20 cellular contexts compared by ENCODE assay signal in genomic region chr12:130968611-130969010, GRCh38. TPM values are rescaled to one million over a fixed set of nuclear protein-coding genes. Genes with fewer than 3 reads are reported as not detected.
DNase-seq lines count a peak whose midpoint lies in the region; ATAC-seq, FAIRE-seq and TF ChIP-seq lines count a peak whose summit lies in the region.
"Had no signal": no experiment of that assay in that cellular context is flagged by ENCODE, and none has a peak within 500 bp of the region (broad histone marks: within the 10 kb centered on the region; RNA-seq: fewer than 3 reads in every experiment).

No MANE protein-coding gene starts in this region.

- TF ChIP-seq RAD21 in GM12878 (IDR thresholded peaks at IDR 0.05; ENCODE audit: insufficient read depth, low read depth, low read length) = no peak

- H4K20me1 ChIP-seq in DOHH2 (ENCODE audit: control insufficient read depth, insufficient read depth, low read depth, low read length) (no peaks in the 10 kb centered on the region), GM12878 (ENCODE audit: control insufficient read depth, insufficient read depth) (no peaks in the 10 kb centered on the region)

- H3K4me1 ChIP-seq in DOHH2 (ENCODE audit: control insufficient read depth, low read length) (peaks cover 42% of the 10 kb centered on the region), GM12878 (ENCODE audit: control insufficient read depth, insufficient read depth, low read length) (peaks cover 5% of the 10 kb centered on the region; the same call in 1 of the 2 replicates), right cardiac atrium (ENCODE audit: control insufficient read depth, insufficient read depth, low read length) (peaks cover 4% of the 10 kb centered on the region), sigmoid colon (no peaks in the 10 kb centered on the region), mesenchymal stem cell (ENCODE audit: control insufficient read depth, insufficient read depth, low read depth, low read length) (no peaks in the 10 kb centered on the region)
- H3K4me1 ChIP-seq: SJCRH30 had no signal

- TF ChIP-seq CTCF in DOHH2 (IDR thresholded peaks at IDR 0.05; ENCODE audit: low read depth, low read length, poor library complexity, severe bottlenecking) (no peak), GM12878 (IDR thresholded peaks at IDR 0.05 in 2 of 3, conservative IDR thresholded peaks at IDR 0.05 in 1 of 3; ENCODE audit: control insufficient read depth in 2 of 3, extremely low read depth in 1 of 3, insufficient read depth in 1 of 3, low read depth in 3 of 3, low read length in 3 of 3) (no peak), sigmoid colon (IDR thresholded peaks at IDR 0.05) (no peak)

- no peaks in the 10 kb centered on the region for H3K9me3 Mint-ChIP-seq in stimulated activated memory B cell treated with anti-CD40 and anti-IgM and Interleukin-4, amounts not matched to agents 10 μg/mL and 1 μg/mL and 100 μg/mL, for 72 hours

- H3K79me2 ChIP-seq in DOHH2 (ENCODE audit: control insufficient read depth, low read length) = no peaks in the 10 kb centered on the region
- H3K79me2 ChIP-seq in GM12878 (ENCODE audit: control insufficient read depth, insufficient read depth, low read length) = no peaks in the 10 kb centered on the region

- no peak overlapping the region for H2BK12ac ChIP-seq in mesenchymal stem cell (ENCODE audit: low read length in 2 of 2)

- H3K27ac Mint-ChIP-seq in stimulated activated memory B cell treated with anti-CD40 and anti-IgM and Interleukin-4, amounts not matched to agents 10 μg/mL and 1 μg/mL and 100 μg/mL, for 72 hours = no peak overlapping the region

- TF ChIP-seq EP300 in GM12878 (IDR thresholded peaks at IDR 0.05; ENCODE audit: borderline replicate concordance in 1 of 2, control insufficient read depth in 1 of 2, low read depth in 2 of 2, low read length in 2 of 2) (no peak), sigmoid colon (IDR thresholded peaks at IDR 0.05) (no peak)

- no TSS peak for BruUV-seq in GM12878 (replicated peaks; lab: Mats Ljungman, UMichigan)

- no peak overlapping the region for H3K9ac ChIP-seq in GM12878 (ENCODE audit: control insufficient read depth, insufficient read depth, low read length)
- no peak overlapping the region for H3K9ac ChIP-seq in mesenchymal stem cell (ENCODE audit: low read length)

- H2AFZ ChIP-seq in GM12878 (ENCODE audit: control insufficient read depth, low read depth, low read length) (no peak overlapping the region), mesenchymal stem cell (ENCODE audit: low read depth, low read length) (no peak overlapping the region)

- CTCF ChIA-PET in GM12878 (lab: Yijun Ruan, JAX) = interaction anchor here (1.7 kb wide), 1 partner anchor 136 kb away, joined by 8 read pairs; no protein-coding TSS in a partner anchor

- H3K4ac ChIP-seq in mesenchymal stem cell (ENCODE audit: low read depth in 1 of 2, low read length in 2 of 2) = no peak overlapping the region

- no peak for DNase-seq in GM12878 (ENCODE audit: low read depth, low spot score)
- peak in 1 of 3 donors; percentile 78 for DNase-seq in right cardiac atrium
- DNase-seq in sigmoid colon = peak; percentile 38
- DNase-seq in mesenchymal stem cell = no peak
- no peak for DNase-seq in NCI-H82 (lab: John Stamatoyannopoulos, UW)
- DNase-seq: Calu3, DMS79 treated with DMSO at 0.1 percent for 48 hours, KBM-7, NCI-H2029, NCI-H446 treated with DMSO at 0.1 percent for 48 hours, NCI-H526, OCI-M1, SJCRH30 had no signal

- H3K27ac ChIP-seq in DOHH2 (ENCODE audit: low read depth, low read length) (no peak overlapping the region), GM12878 (ENCODE audit: control insufficient read depth, insufficient read depth) (no peak overlapping the region), right cardiac atrium (ENCODE audit: low read length) (no peak overlapping the region), sigmoid colon (no peak overlapping the region), mesenchymal stem cell (ENCODE audit: low read length, poor library complexity, severe bottlenecking) (no peak overlapping the region)
- H3K27ac ChIP-seq: SJCRH30 had no signal

- ATAC-seq in GM12878 (no peak), right cardiac atrium (peak; percentile 72)
- ATAC-seq in stimulated activated memory B cell treated with anti-CD40 and anti-IgM and Interleukin-4, amounts not matched to agents 10 μg/mL and 1 μg/mL and 100 μg/mL, for 72 hours = no peak
- ATAC-seq: SK-N-SH treated with all-trans-retinoic acid at 6 μM for 48 hours had no signal

- no peak overlapping the region for H3K18ac ChIP-seq in mesenchymal stem cell (ENCODE audit: low read depth in 1 of 2, low read length in 2 of 2)

- no peaks in the 10 kb centered on the region for H3K36me3 ChIP-seq in DOHH2 (ENCODE audit: control insufficient read depth, low read length)
- no peaks in the 10 kb centered on the region for H3K36me3 ChIP-seq in GM12878 (ENCODE audit: control insufficient read depth in 2 of 2, insufficient read depth in 2 of 2, low read length in 1 of 2)
- peaks cover 0 to 27% (median 0%) of the 10 kb centered on the region in 4 donors for H3K36me3 ChIP-seq in sigmoid colon
- no peaks in the 10 kb centered on the region for H3K36me3 ChIP-seq in mesenchymal stem cell (ENCODE audit: control insufficient read depth in 1 of 2, insufficient read depth in 2 of 2, low read depth in 1 of 2, low read length in 2 of 2)
- H3K36me3 ChIP-seq: SJCRH30 had no signal

- no peak overlapping the region for H2BK15ac ChIP-seq in mesenchymal stem cell (ENCODE audit: low read depth, poor library complexity, severe bottlenecking)

- H3K14ac ChIP-seq in mesenchymal stem cell (ENCODE audit: low read length in 2 of 2) = no peak overlapping the region

- H3K36me3 Mint-ChIP-seq in stimulated activated memory B cell treated with anti-CD40 and anti-IgM and Interleukin-4, amounts not matched to agents 10 μg/mL and 1 μg/mL and 100 μg/mL, for 72 hours = no peaks in the 10 kb centered on the region

- H3F3A ChIP-seq in DOHH2 (ENCODE audit: control insufficient read depth, insufficient read depth) = no peaks in the 10 kb centered on the region

- no peaks in the 10 kb centered on the region for H3K79me1 ChIP-seq in mesenchymal stem cell (replicated peaks; ENCODE audit: low read length, poor library complexity, severe bottlenecking)

- peaks cover 8% of the 10 kb centered on the region for H3K4me1 Mint-ChIP-seq in stimulated activated memory B cell treated with anti-CD40 and anti-IgM and Interleukin-4, amounts not matched to agents 10 μg/mL and 1 μg/mL and 100 μg/mL, for 72 hours

- intact Hi-C loops in GM12878 (cut with micrococcal nuclease; ENCODE audit: unreplicated experiment) = no loop called here
- intact Hi-C loops in right cardiac atrium (cut with DNase I) = no loop called here
- intact Hi-C loops in sigmoid colon (cut with DNase I) = no loop called here

- H3K27me3 ChIP-seq in DOHH2 (ENCODE audit: control insufficient read depth, low read length) = no peaks in the 10 kb centered on the region
- H3K27me3 ChIP-seq in GM12878 (replicated peaks in 1 of 2; ENCODE audit: control insufficient read depth in 2 of 2, insufficient read depth in 2 of 2, low read length in 1 of 2) = no peaks in the 10 kb centered on the region
- H3K27me3 ChIP-seq in right cardiac atrium (ENCODE audit: control insufficient read depth, insufficient read depth) = no peaks in the 10 kb centered on the region
- no peaks in the 10 kb centered on the region for H3K27me3 ChIP-seq in sigmoid colon
- no peaks in the 10 kb centered on the region for H3K27me3 ChIP-seq in mesenchymal stem cell (ENCODE audit: control insufficient read depth in 1 of 2, insufficient read depth in 1 of 2, low read length in 2 of 2)

- POLR2A ChIA-PET in GM12878 (lab: Charles Lee) = interaction anchor here (1.6 kb wide), 1 partner anchor 15 kb away, joined by 4 read pairs; the partner anchor contains the start of gene ADGRD1

- H3K4me3 ChIP-seq in DOHH2 (ENCODE audit: low read length) (no peak overlapping the region), GM12878 (no peak overlapping the region), right cardiac atrium (ENCODE audit: low read length) (no peak overlapping the region), sigmoid colon (no peak overlapping the region), mesenchymal stem cell (ENCODE audit: insufficient read depth in 1 of 2, low read depth in 1 of 2, low read length in 2 of 2) (no peak overlapping the region)
- H3K4me3 ChIP-seq: SJCRH30 had no signal

- H4K91ac ChIP-seq in mesenchymal stem cell (ENCODE audit: low read length) = no peak overlapping the region

- H3K9me3 ChIP-seq in DOHH2 (ENCODE audit: control insufficient read depth, insufficient read depth, low read length) = no peaks in the 10 kb centered on the region
- no peaks in the 10 kb centered on the region for H3K9me3 ChIP-seq in GM12878 (replicated peaks; ENCODE audit: control insufficient read depth, insufficient read depth, low read length)
- no peaks in the 10 kb centered on the region for H3K9me3 ChIP-seq in right cardiac atrium (ENCODE audit: control insufficient read depth, low read length)
- H3K9me3 ChIP-seq in sigmoid colon = no peaks in the 10 kb centered on the region
- H3K9me3 ChIP-seq in mesenchymal stem cell (ENCODE audit: control insufficient read depth, low read length) = no peaks in the 10 kb centered on the region
- H3K9me3 ChIP-seq: SJCRH30 had no signal

- TF ChIP-seq POLR2A in GM12878 (IDR thresholded peaks at IDR 0.05; ENCODE audit: low read depth, low read length) (no peak), sigmoid colon (IDR thresholded peaks at IDR 0.05) (no peak)

- no peak overlapping the region for H3K4me3 Mint-ChIP-seq in stimulated activated memory B cell treated with anti-CD40 and anti-IgM and Interleukin-4, amounts not matched to agents 10 μg/mL and 1 μg/mL and 100 μg/mL, for 72 hours

- H4K8ac ChIP-seq in mesenchymal stem cell (ENCODE audit: low read length) = no peak overlapping the region

- H3K23ac ChIP-seq in mesenchymal stem cell (ENCODE audit: low read length in 2 of 2) = no peak overlapping the region

- RAD21 ChIA-PET in GM12878 (lab: Charles Lee; ENCODE audit: unreplicated experiment) = interaction anchor here (2.6 kb wide), 1 partner anchor 15 kb away, joined by 11 read pairs; the partner anchor contains the start of gene ADGRD1

- H3K9me2 ChIP-seq in DOHH2 (replicated peaks; ENCODE audit: control insufficient read depth, low read length) = no peaks in the 10 kb centered on the region

- SMC1A ChIA-PET in GM12878 (lab: Charles Lee; ENCODE audit: uncharacterized antibody, unreplicated experiment) = interaction anchor here (1.2 to 3.6 kb wide), 4 partner anchors 12 to 34 kb away, joined by 3 to 23 read pairs (median 10); partner anchors contain the start of gene ADGRD1

- H2BK5ac ChIP-seq in mesenchymal stem cell (ENCODE audit: low read depth, low read length, poor library complexity, severe bottlenecking) = no peak overlapping the region

- 83% methylated on average over 7 of the region's 7 CpGs for WGBS in GM12878 (ENCODE audit: insufficient coverage, insufficient replicate concordance, low lambda C conversion rate, missing lambda C conversion rate)
- WGBS in right cardiac atrium = 58% methylated on average over 7 of the region's 7 CpGs
- 88 to 89% methylated on average over 7 of the region's 7 CpGs for WGBS in sigmoid colon, 2 donors
- WGBS in mesenchymal stem cell = 89% methylated on average over 4 of the region's 7 CpGs

- no peak for FAIRE-seq in GM12878 (lab: Jason Lieb, UNC)
- FAIRE-seq: GM19239, H54, RCC 7860 had no signal

- peaks cover 75% of the 10 kb centered on the region for H3K27me3 Mint-ChIP-seq in stimulated activated memory B cell treated with anti-CD40 and anti-IgM and Interleukin-4, amounts not matched to agents 10 μg/mL and 1 μg/mL and 100 μg/mL, for 72 hours

- H3K4me2 ChIP-seq in DOHH2 (ENCODE audit: low read length) (peak overlapping the region; percentile 28; the same call in 1 of the 2 replicates), GM12878 (ENCODE audit: control insufficient read depth, insufficient read depth) (no peak overlapping the region), mesenchymal stem cell (ENCODE audit: low read length, poor library complexity, severe bottlenecking) (no peak overlapping the region)

- H2BK120ac ChIP-seq in mesenchymal stem cell (ENCODE audit: low read depth, low read length) = no peak overlapping the region

- in situ Hi-C loops in GM12878 (cut with MboI) = no loop called here

- no peak overlapping the region for H2AK5ac ChIP-seq in mesenchymal stem cell (ENCODE audit: low read length, severe bottlenecking)

RNA-seq across cellular contexts. Expression of gene ADGRD1, which starts 14.9 kb away (rescaled TPM):
- total RNA-seq in GM12878 (2013; cell fraction: nucleolus; rRNA removed) = 84.0 and 84.2 TPM in 2 replicates
- total RNA-seq in GM12878 (2014; rRNA removed) (2.0 and 2.1 TPM in 2 replicates), GM12878 (2014; rRNA removed; fragmentation: Illumina TruSeq; extraction: Trizol) (0.49 and 0.69 TPM in 2 replicates), GM12878 (2021) (0.82 and 1.3 TPM in 2 replicates), right cardiac atrium (100 to 1,000 TPM; 188 to 386 (median 239) TPM), sigmoid colon (10 to 100 TPM in 3 of 4 donors, 1 to 10 TPM in 1; 7.2 to 22.5 (median 14.2) TPM)
- 1.0 TPM for polyA plus RNA-seq in GM12878 (2011; ENCODE audit: low read depth)
- polyA plus RNA-seq in GM12878 (2011; rRNA removed) (9.0 and 12.7 TPM in 2 replicates), GM12878 (2014; fragmentation: Illumina TruSeq; extraction: Trizol) (0.11 and 0.21 TPM in 2 replicates), GM12878 (2014; fragmentation: Nextera tagmentation; extraction: Ambion mirVana) (under 1 TPM; 0.15 to 0.60 TPM), GM12878 (2014; rRNA removed) (1.2 and 1.7 TPM in 2 replicates), GM12878 (2016; fragmentation: Nextera tagmentation; extraction: Ambion mirVana) (1 to 10 TPM; 1.7 to 1.9 TPM), right cardiac atrium (50.0 TPM), sigmoid colon (1 to 10 TPM in 2 of 3 donors, under 1 TPM in 1; 0.46 to 3.8 (median 3.0) TPM)
- 21.3 and 25.3 TPM in 2 replicates for polyA plus RNA-seq in GM12878 (2011; cell fraction: cytosol; rRNA removed)
- polyA plus RNA-seq in GM12878 (2011; cell fraction: nucleus; rRNA removed) = 79.0 and 112 TPM in 2 replicates
- polyA plus RNA-seq in GM12878 (2012) = 1.4 and 4.0 TPM in 2 replicates
- 17.3 and 27.0 TPM in 2 replicates for polyA minus RNA-seq in GM12878 (2011; rRNA and poly(A)+ RNA removed)
- 3.3 and 5.9 TPM in 2 replicates for polyA minus RNA-seq in GM12878 (2011; cell fraction: cytosol; rRNA and poly(A)+ RNA removed)
- polyA minus RNA-seq in GM12878 (2011; cell fraction: nucleus; rRNA and poly(A)+ RNA removed) = 23.6 and 24.4 TPM in 2 replicates
- 0.57 TPM for polyA plus RNA-seq in mesenchymal stem cell (2013, experiment 1 of 2)
- 0.89 TPM for polyA plus RNA-seq in mesenchymal stem cell (2013, experiment 2 of 2)
- total RNA-seq: Calu3, LHCN-M2 had no signal

Comparison
In these comparisons a context has a peak if more than half of its experiments do, and no peak if none do; other contexts are left out.
1. ATAC-seq: peak in right cardiac atrium (2 of 2); none in GM12878 (single experiment) and stimulated activated memory B cell treated with anti-CD40 and anti-IgM and Interleukin-4, amounts not matched to agents 10 μg/mL and 1 μg/mL and 100 μg/mL, for 72 hours (single experiment).